Comparison of ENCODE assay signal across 1 cellular context in genomic region chr12:126447346-126447745, GRCh38.
TF ChIP-seq lines count a peak whose summit lies in the region.

No MANE protein-coding gene starts in this region.

TF ChIP-seq in H1, 55 proteins besides CTCF, POLR2A, EP300 and RAD21:
- TF ChIP-seq SUZ12 (IDR thresholded peaks at IDR 0.05; ENCODE audit: low read length) (no peak), RXRA (IDR thresholded peaks at IDR 0.05; ENCODE audit: insufficient read depth, low read depth, low read length) (no peak), POU5F1 (IDR thresholded peaks at IDR 0.05; ENCODE audit: low read depth, low read length) (no peak), CHD2 (IDR thresholded peaks at IDR 0.05; ENCODE audit: low read length) (no peak), ASH2L (IDR thresholded peaks at IDR 0.05; ENCODE audit: low read length) (no peak), MAX (IDR thresholded peaks at IDR 0.05) (peak; percentile 55; the same call in 1 of the 2 replicates), CTBP2 (IDR thresholded peaks at IDR 0.05; ENCODE audit: borderline replicate concordance, insufficient read depth, insufficient read length, low read length) (no peak), HDAC6 (IDR thresholded peaks at IDR 0.05; ENCODE audit: low read depth, low read length) (no peak), KDM1A (IDR thresholded peaks at IDR 0.05; ENCODE audit: borderline replicate concordance, low read length) (no peak), POLR2AphosphoS5 (IDR thresholded peaks at IDR 0.05; ENCODE audit: low read depth, low read length) (no peak), YY1 (IDR thresholded peaks at IDR 0.05; ENCODE audit: low read depth, low read length) (peak; percentile 61; the same call in 1 of the 2 replicates), CBX8 (IDR thresholded peaks at IDR 0.05; ENCODE audit: borderline replicate concordance, low read depth, low read length) (no peak), GTF2F1 (IDR thresholded peaks at IDR 0.05; ENCODE audit: borderline replicate concordance, low read depth, low read length) (no peak), BCL11A (IDR thresholded peaks at IDR 0.05; ENCODE audit: low read depth in 2 of 2, low read length in 2 of 2) (no peak), SRF (IDR thresholded peaks at IDR 0.05; ENCODE audit: low read depth, low read length) (no peak), EGR1 (IDR thresholded peaks at IDR 0.05; ENCODE audit: borderline replicate concordance, low read depth, low read length) (peak; percentile 67; the same call in 1 of the 2 replicates), TAF1 (IDR thresholded peaks at IDR 0.05; ENCODE audit: low read depth, low read length) (no peak), NANOG (IDR thresholded peaks at IDR 0.05; ENCODE audit: insufficient read depth, low read depth, low read length, poor library complexity, severe bottlenecking) (no peak), SP2 (IDR thresholded peaks at IDR 0.05; ENCODE audit: low read length) (no peak), JUND (IDR thresholded peaks at IDR 0.05; ENCODE audit: low read length) (no peak), ZNF274 (IDR thresholded peaks at IDR 0.05; ENCODE audit: borderline replicate concordance, extremely low read depth, low read length) (no peak), PHF8 (conservative IDR thresholded peaks at IDR 0.05; ENCODE audit: low read depth, low read length) (no peak), SAP30 (IDR thresholded peaks at IDR 0.05; ENCODE audit: insufficient read depth, insufficient replicate concordance, low read length) (no peak), SP4 (IDR thresholded peaks at IDR 0.05; ENCODE audit: low read length) (no peak)
- TF ChIP-seq, protein P1, sequence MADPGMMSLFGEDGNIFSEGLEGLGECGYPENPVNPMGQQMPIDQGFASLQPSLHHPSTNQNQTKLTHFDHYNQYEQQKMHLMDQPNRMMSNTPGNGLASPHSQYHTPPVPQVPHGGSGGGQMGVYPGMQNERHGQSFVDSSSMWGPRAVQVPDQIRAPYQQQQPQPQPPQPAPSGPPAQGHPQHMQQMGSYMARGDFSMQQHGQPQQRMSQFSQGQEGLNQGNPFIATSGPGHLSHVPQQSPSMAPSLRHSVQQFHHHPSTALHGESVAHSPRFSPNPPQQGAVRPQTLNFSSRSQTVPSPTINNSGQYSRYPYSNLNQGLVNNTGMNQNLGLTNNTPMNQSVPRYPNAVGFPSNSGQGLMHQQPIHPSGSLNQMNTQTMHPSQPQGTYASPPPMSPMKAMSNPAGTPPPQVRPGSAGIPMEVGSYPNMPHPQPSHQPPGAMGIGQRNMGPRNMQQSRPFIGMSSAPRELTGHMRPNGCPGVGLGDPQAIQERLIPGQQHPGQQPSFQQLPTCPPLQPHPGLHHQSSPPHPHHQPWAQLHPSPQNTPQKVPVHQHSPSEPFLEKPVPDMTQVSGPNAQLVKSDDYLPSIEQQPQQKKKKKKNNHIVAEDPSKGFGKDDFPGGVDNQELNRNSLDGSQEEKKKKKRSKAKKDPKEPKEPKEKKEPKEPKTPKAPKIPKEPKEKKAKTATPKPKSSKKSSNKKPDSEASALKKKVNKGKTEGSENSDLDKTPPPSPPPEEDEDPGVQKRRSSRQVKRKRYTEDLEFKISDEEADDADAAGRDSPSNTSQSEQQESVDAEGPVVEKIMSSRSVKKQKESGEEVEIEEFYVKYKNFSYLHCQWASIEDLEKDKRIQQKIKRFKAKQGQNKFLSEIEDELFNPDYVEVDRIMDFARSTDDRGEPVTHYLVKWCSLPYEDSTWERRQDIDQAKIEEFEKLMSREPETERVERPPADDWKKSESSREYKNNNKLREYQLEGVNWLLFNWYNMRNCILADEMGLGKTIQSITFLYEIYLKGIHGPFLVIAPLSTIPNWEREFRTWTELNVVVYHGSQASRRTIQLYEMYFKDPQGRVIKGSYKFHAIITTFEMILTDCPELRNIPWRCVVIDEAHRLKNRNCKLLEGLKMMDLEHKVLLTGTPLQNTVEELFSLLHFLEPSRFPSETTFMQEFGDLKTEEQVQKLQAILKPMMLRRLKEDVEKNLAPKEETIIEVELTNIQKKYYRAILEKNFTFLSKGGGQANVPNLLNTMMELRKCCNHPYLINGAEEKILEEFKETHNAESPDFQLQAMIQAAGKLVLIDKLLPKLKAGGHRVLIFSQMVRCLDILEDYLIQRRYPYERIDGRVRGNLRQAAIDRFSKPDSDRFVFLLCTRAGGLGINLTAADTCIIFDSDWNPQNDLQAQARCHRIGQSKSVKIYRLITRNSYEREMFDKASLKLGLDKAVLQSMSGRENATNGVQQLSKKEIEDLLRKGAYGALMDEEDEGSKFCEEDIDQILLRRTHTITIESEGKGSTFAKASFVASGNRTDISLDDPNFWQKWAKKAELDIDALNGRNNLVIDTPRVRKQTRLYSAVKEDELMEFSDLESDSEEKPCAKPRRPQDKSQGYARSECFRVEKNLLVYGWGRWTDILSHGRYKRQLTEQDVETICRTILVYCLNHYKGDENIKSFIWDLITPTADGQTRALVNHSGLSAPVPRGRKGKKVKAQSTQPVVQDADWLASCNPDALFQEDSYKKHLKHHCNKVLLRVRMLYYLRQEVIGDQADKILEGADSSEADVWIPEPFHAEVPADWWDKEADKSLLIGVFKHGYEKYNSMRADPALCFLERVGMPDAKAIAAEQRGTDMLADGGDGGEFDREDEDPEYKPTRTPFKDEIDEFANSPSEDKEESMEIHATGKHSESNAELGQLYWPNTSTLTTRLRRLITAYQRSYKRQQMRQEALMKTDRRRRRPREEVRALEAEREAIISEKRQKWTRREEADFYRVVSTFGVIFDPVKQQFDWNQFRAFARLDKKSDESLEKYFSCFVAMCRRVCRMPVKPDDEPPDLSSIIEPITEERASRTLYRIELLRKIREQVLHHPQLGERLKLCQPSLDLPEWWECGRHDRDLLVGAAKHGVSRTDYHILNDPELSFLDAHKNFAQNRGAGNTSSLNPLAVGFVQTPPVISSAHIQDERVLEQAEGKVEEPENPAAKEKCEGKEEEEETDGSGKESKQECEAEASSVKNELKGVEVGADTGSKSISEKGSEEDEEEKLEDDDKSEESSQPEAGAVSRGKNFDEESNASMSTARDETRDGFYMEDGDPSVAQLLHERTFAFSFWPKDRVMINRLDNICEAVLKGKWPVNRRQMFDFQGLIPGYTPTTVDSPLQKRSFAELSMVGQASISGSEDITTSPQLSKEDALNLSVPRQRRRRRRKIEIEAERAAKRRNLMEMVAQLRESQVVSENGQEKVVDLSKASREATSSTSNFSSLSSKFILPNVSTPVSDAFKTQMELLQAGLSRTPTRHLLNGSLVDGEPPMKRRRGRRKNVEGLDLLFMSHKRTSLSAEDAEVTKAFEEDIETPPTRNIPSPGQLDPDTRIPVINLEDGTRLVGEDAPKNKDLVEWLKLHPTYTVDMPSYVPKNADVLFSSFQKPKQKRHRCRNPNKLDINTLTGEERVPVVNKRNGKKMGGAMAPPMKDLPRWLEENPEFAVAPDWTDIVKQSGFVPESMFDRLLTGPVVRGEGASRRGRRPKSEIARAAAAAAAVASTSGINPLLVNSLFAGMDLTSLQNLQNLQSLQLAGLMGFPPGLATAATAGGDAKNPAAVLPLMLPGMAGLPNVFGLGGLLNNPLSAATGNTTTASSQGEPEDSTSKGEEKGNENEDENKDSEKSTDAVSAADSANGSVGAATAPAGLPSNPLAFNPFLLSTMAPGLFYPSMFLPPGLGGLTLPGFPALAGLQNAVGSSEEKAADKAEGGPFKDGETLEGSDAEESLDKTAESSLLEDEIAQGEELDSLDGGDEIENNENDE (IDR thresholded peaks at IDR 0.05; ENCODE audit: insufficient replicate concordance, low read length): no peak
- TF ChIP-seq, protein P2, sequence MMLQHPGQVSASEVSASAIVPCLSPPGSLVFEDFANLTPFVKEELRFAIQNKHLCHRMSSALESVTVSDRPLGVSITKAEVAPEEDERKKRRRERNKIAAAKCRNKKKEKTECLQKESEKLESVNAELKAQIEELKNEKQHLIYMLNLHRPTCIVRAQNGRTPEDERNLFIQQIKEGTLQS (IDR thresholded peaks at IDR 0.05; ENCODE audit: insufficient read depth, low read depth, low read length): no peak
- TF ChIP-seq, protein P3, sequence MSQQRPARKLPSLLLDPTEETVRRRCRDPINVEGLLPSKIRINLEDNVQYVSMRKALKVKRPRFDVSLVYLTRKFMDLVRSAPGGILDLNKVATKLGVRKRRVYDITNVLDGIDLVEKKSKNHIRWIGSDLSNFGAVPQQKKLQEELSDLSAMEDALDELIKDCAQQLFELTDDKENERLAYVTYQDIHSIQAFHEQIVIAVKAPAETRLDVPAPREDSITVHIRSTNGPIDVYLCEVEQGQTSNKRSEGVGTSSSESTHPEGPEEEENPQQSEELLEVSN (IDR thresholded peaks at IDR 0.05): no peak
